In the genomic region with DNA sequence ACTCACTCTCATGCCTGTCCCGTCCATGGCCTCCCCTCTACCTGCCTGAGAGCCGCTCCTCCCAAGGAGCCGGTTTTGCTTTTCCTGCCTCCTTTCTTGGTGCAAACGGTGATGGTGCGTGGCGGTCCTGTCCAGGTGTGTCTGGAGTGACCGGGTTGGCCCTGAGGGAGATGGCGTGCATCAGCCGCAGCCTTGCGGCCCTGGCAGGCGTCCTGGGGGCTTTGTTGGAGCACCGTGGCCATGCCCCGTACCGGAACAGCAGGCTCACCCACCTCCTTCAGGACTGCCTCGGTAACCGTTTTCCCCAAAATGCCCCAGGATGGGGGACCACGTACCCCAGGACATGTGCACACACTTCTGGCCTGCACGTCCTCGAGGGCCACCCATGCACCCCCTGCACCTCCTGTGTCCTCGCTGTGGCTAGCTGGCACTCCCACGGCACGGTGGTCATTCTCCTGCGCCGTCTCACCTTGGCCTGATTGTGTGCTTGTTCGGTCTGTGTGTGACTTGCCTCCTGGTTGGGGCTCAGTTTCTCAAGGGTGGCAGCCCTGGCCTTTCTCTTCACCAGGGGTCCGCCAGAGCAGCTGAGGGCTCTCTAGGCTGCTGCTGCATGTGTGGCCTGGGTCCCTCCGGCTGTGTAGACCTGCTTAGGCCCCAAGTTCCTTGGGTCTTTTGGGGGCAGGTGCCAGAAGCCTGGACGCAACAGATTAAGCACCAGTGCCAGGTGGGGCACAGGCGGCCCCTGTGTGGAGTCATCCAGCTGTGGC, we compare ENCODE assay signal across 29 cellular contexts. TPM values are rescaled to one million over a fixed set of nuclear protein-coding genes. Genes with fewer than 3 reads are reported as not detected.
"Had no signal": no experiment of that assay in that cellular context is flagged by ENCODE, and none has a peak within 500 bp of the region (broad histone marks: within the 10 kb centered on the region; RNA-seq: fewer than 3 reads in every experiment).

No MANE protein-coding gene starts in this region.

- ATAC-seq: activated CD8-positive, alpha-beta memory T cell treated with anti-CD3 and anti-CD28 coated beads, Interleukin-2, amount 10 ng/mL, durations not matched to agents 7 days and 5 days; activated CD8-positive, alpha-beta T cell treated with anti-CD3 and anti-CD28 coated beads for 36 hours; effector memory CD8-positive, alpha-beta T cell; esophagus mucosa; sciatic nerve; T-cell had no signal

- DNase-seq: activated CD4-positive, alpha-beta T cell treated with anti-CD3 and anti-CD28 coated beads, Interleukin-2, amount 10 ng/mL, durations not matched to agents 7 days and 5 days; activated CD4-positive, CD25-positive, alpha-beta regulatory T cell treated with anti-CD3 and anti-CD28 coated beads, Interleukin-2, amount 50 U/mL, for 72 hours; activated CD8-positive, alpha-beta memory T cell treated with anti-CD3 and anti-CD28 coated beads, Interleukin-2, amount 10 ng/mL, durations not matched to agents 7 days and 5 days; activated CD8-positive, alpha-beta T cell treated with anti-CD3 and anti-CD28 coated beads for 36 hours; activated effector memory CD4-positive, alpha-beta T cell treated with anti-CD3 and anti-CD28 coated beads, Interleukin-2, amount 50 U/mL, for 16 hours; activated T-cell treated with anti-CD3 and anti-CD28 coated beads for 4 hours; anterior cingulate cortex; brain microvascular endothelial cell; central memory CD4-positive, alpha-beta T cell; effector memory CD8-positive, alpha-beta T cell; glutamatergic neuron; hippocampal formation; kidney glomerular epithelial cell; left ventricle myocardium inferior; nephron progenitor cell; nucleus accumbens; stimulated activated CD4-positive, alpha-beta T cell treated with anti-CD3 and anti-CD28 coated beads, Interleukin-2, amount 100 ng/mL, for 48 hours; stimulated activated naive CD4-positive, alpha-beta T cell treated with Interleukin-2 at 50 U/mL for 16 hours; T-cell had no signal

- H3K27ac ChIP-seq: brain microvascular endothelial cell, dorsolateral prefrontal cortex, left ventricle myocardium inferior, WERI-Rb-1 had no signal

- H3K4me1 Mint-ChIP-seq: activated CD4-positive, alpha-beta T cell treated with anti-CD3 and anti-CD28 coated beads, Interleukin-2, amount 10 ng/mL, durations not matched to agents 7 days and 5 days; activated CD8-positive, alpha-beta memory T cell treated with anti-CD3 and anti-CD28 coated beads, Interleukin-2, amount 10 ng/mL, durations not matched to agents 7 days and 5 days; activated naive CD4-positive, alpha-beta T cell treated with anti-CD3 and anti-CD28 coated beads, Interleukin-2, amount 50 U/mL, for 24 hours; nephron progenitor cell; T-cell had no signal

- H3K36me3 ChIP-seq: brain microvascular endothelial cell, WERI-Rb-1 had no signal

- H3K4me3 Mint-ChIP-seq: activated CD4-positive, alpha-beta T cell treated with anti-CD3 and anti-CD28 coated beads, Interleukin-2, amount 10 ng/mL, durations not matched to agents 7 days and 5 days; activated CD8-positive, alpha-beta memory T cell treated with anti-CD3 and anti-CD28 coated beads, Interleukin-2, amount 10 ng/mL, durations not matched to agents 7 days and 5 days; activated CD8-positive, alpha-beta T cell treated with anti-CD3 and anti-CD28 coated beads for 36 hours; activated naive CD4-positive, alpha-beta T cell treated with anti-CD3 and anti-CD28 coated beads, Interleukin-2, amount 50 U/mL, for 24 hours; effector memory CD8-positive, alpha-beta T cell; nephron progenitor cell; T-cell; T-helper 2 cell treated with Interferon-gamma antibody and Interleukin-4, amounts not matched to agents 5 μg/mL and 100 μg/mL, for 36 hours had no signal

- H3K36me3 Mint-ChIP-seq: activated CD8-positive, alpha-beta memory T cell treated with anti-CD3 and anti-CD28 coated beads, Interleukin-2, amount 10 ng/mL, durations not matched to agents 7 days and 5 days; activated naive CD4-positive, alpha-beta T cell treated with anti-CD3 and anti-CD28 coated beads, Interleukin-2, amount 50 U/mL, for 24 hours; T-cell had no signal

- H3K27ac Mint-ChIP-seq: activated CD4-positive, alpha-beta T cell treated with anti-CD3 and anti-CD28 coated beads, Interleukin-2, amount 10 ng/mL, durations not matched to agents 7 days and 5 days; activated CD8-positive, alpha-beta memory T cell treated with anti-CD3 and anti-CD28 coated beads, Interleukin-2, amount 10 ng/mL, durations not matched to agents 7 days and 5 days; activated CD8-positive, alpha-beta T cell treated with anti-CD3 and anti-CD28 coated beads for 36 hours; activated naive CD4-positive, alpha-beta T cell treated with anti-CD3 and anti-CD28 coated beads, Interleukin-2, amount 50 U/mL, for 24 hours; effector memory CD8-positive, alpha-beta T cell; nephron progenitor cell; T-cell; T-helper 2 cell treated with Interferon-gamma antibody and Interleukin-4, amounts not matched to agents 5 μg/mL and 100 μg/mL, for 36 hours had no signal

- H3K4me3 ChIP-seq: dorsolateral prefrontal cortex, left ventricle myocardium inferior, smooth muscle cell had no signal

- H3K27me3 ChIP-seq: brain microvascular endothelial cell, dorsolateral prefrontal cortex had no signal

- H3K27me3 Mint-ChIP-seq: activated CD4-positive, alpha-beta T cell treated with anti-CD3 and anti-CD28 coated beads, Interleukin-2, amount 10 ng/mL, durations not matched to agents 7 days and 5 days; activated CD8-positive, alpha-beta memory T cell treated with anti-CD3 and anti-CD28 coated beads, Interleukin-2, amount 10 ng/mL, durations not matched to agents 7 days and 5 days; activated CD8-positive, alpha-beta T cell treated with anti-CD3 and anti-CD28 coated beads for 36 hours; activated naive CD4-positive, alpha-beta T cell treated with anti-CD3 and anti-CD28 coated beads, Interleukin-2, amount 50 U/mL, for 24 hours had no signal

RNA-seq across cellular contexts. Expression of gene FRMD1, which starts 36.4 kb away (rescaled TPM):
- total RNA-seq: activated CD4-positive, alpha-beta T cell treated with anti-CD3 and anti-CD28 coated beads, Interleukin-2, amount 10 ng/mL, durations not matched to agents 7 days and 5 days; activated CD8-positive, alpha-beta memory T cell treated with anti-CD3 and anti-CD28 coated beads, Interleukin-2, amount 10 ng/mL, durations not matched to agents 7 days and 5 days; activated CD8-positive, alpha-beta T cell treated with anti-CD3 and anti-CD28 coated beads for 36 hours; endothelial cell of umbilical vein; esophagus mucosa; frontal cortex; smooth muscle cell; T-cell had no signal
- polyA plus RNA-seq: endothelial cell of umbilical vein, smooth muscle cell had no signal

RNA-seq across cellular contexts. Expression of gene KIF25, which starts 45.1 kb away (rescaled TPM):
- total RNA-seq: activated CD4-positive, alpha-beta T cell treated with anti-CD3 and anti-CD28 coated beads, Interleukin-2, amount 10 ng/mL, durations not matched to agents 7 days and 5 days; activated CD8-positive, alpha-beta memory T cell treated with anti-CD3 and anti-CD28 coated beads, Interleukin-2, amount 10 ng/mL, durations not matched to agents 7 days and 5 days; activated CD8-positive, alpha-beta T cell treated with anti-CD3 and anti-CD28 coated beads for 36 hours; endothelial cell of umbilical vein; esophagus mucosa; T-cell; urinary bladder had no signal
- polyA plus RNA-seq: endothelial cell of umbilical vein had no signal
